ENCODE assay signal across 8 cellular contexts in genomic region chr4:113436360-113436759, GRCh38.
A peak's percentile ranks its signal among the peaks of the same experiment; 100 is the strongest.
DNase-seq lines count a peak whose midpoint lies in the region; ATAC-seq and TF ChIP-seq lines count a peak whose summit lies in the region.

No MANE protein-coding gene starts in this region.

- H3K9ac ChIP-seq in mammary epithelial cell (ENCODE audit: insufficient read depth, low read length): no peak overlapping the region

- 0% methylated on average over 3 of the region's 3 CpGs for WGBS in mammary epithelial cell (ENCODE audit: low coverage, missing lambda C conversion rate)
- WGBS in mesodermal cell (ENCODE audit: insufficient coverage in 2 of 2), 2 experiments: 50 to 73% methylated on average over 2 to 3 of the region's 3 CpGs

- no peak for TF ChIP-seq CTCF in NB4 (IDR thresholded peaks at IDR 0.05; ENCODE audit: low read depth, low read length)
- TF ChIP-seq CTCF in mammary epithelial cell (conservative IDR thresholded peaks at IDR 0.05 in 1 of 2, IDR thresholded peaks at IDR 0.05 in 1 of 2; ENCODE audit: extremely low read depth in 1 of 2, insufficient read depth in 1 of 2, low read depth in 1 of 2, low read length in 2 of 2): no peak

- BruUV-seq in mammary epithelial cell (replicated peaks; lab: Mats Ljungman, UMichigan): no TSS peak

- intact Hi-C loops in mammary epithelial cell (cut with micrococcal nuclease): loop anchor here (2.0 kb wide), 1 partner anchor 32 kb away; no protein-coding TSS in a partner anchor
- intact Hi-C loops in activated T-helper 1 cell treated with anti-CD3 and anti-CD28 coated beads, Interleukin-12 subunit alpha, Interleukin-12 subunit beta, Interleukin-2, Interleukin-4 antibody, amounts not matched to agents 30 ng/mL and 10 ng/mL and 1 ng/mL, durations not matched to agents 14 hours and 24 hours and 36 hours (cut with micrococcal nuclease): no loop called here

- H3K36me3 ChIP-seq in ACC112 (ENCODE audit: insufficient read depth, low read length) (peaks cover 15% of the 10 kb centered on the region), mammary epithelial cell (ENCODE audit: insufficient read depth, low read length) (no peaks in the 10 kb centered on the region), mesodermal cell (ENCODE audit: control insufficient read depth, insufficient read depth, low read length) (no peaks in the 10 kb centered on the region)

- peak overlapping the region; percentile 45 for H3K4me3 ChIP-seq in ACC112 (ENCODE audit: low read depth, low read length)
- no peak overlapping the region for H3K4me3 ChIP-seq in NB4 (ENCODE audit: low read depth, low read length)
- no peak overlapping the region for H3K4me3 ChIP-seq in mammary epithelial cell (replicated peaks in 1 of 3; ENCODE audit: insufficient read depth in 1 of 3, low read depth in 2 of 3, low read length in 3 of 3)
- no peak overlapping the region for H3K4me3 ChIP-seq in mesodermal cell (ENCODE audit: extremely low read depth, insufficient read depth, low read length, poor library complexity, severe bottlenecking)

- H2AFZ ChIP-seq in ACC112 (ENCODE audit: low read length, unreplicated experiment): no peak overlapping the region
- H2AFZ ChIP-seq in mammary epithelial cell (ENCODE audit: low read depth, low read length): peak overlapping the region; percentile 29

- peaks cover 50% of the 10 kb centered on the region for H3K4me1 ChIP-seq in ACC112 (ENCODE audit: control insufficient read depth, insufficient read depth, low read length, unreplicated experiment)
- H3K4me1 ChIP-seq in mammary epithelial cell (ENCODE audit: insufficient read depth, low read length): peaks cover 25% of the 10 kb centered on the region
- H3K4me1 ChIP-seq in mesodermal cell (ENCODE audit: control insufficient read depth, insufficient read depth, low read length, poor library complexity, severe bottlenecking): peaks cover 9% of the 10 kb centered on the region

- ATAC-seq in GM21786 (IDR thresholded peaks at IDR 0.05; ENCODE audit: unreplicated experiment): no peak

- in situ Hi-C loops in mammary epithelial cell (cut with MboI; ENCODE audit: low sequenced_read_pairs in 2 of 2): no loop called here

- no peak overlapping the region for H3K4me3 Mint-ChIP-seq in activated T-helper 1 cell treated with anti-CD3 and anti-CD28 coated beads, Interleukin-12 subunit alpha, Interleukin-12 subunit beta, Interleukin-2, Interleukin-4 antibody, amounts not matched to agents 30 ng/mL and 10 ng/mL and 1 ng/mL, durations not matched to agents 14 hours and 24 hours and 36 hours

- H3K27me3 ChIP-seq in ACC112 (ENCODE audit: insufficient read depth, low read length) (no peaks in the 10 kb centered on the region), mammary epithelial cell (ENCODE audit: insufficient read depth, low read length) (no peaks in the 10 kb centered on the region)

- H3K4me2 ChIP-seq in mammary epithelial cell (ENCODE audit: insufficient read depth, low read depth, low read length): peak overlapping the region; percentile 53

- dilution Hi-C loops in mammary epithelial cell (cut with HindIII; ENCODE audit: low sequenced_read_pairs): no loop called here

- peaks cover 5% of the 10 kb centered on the region for H3K79me2 ChIP-seq in ACC112 (ENCODE audit: control insufficient read depth, insufficient read depth, low read length, unreplicated experiment)
- H3K79me2 ChIP-seq in mammary epithelial cell (ENCODE audit: insufficient read depth, low read length): no peaks in the 10 kb centered on the region

- CTCF ChIA-PET in mammary epithelial cell (lab: Charles Lee; ENCODE audit: low non-redundant PET): no interaction called here

- H3K27ac Mint-ChIP-seq in activated T-helper 1 cell treated with anti-CD3 and anti-CD28 coated beads, Interleukin-12 subunit alpha, Interleukin-12 subunit beta, Interleukin-2, Interleukin-4 antibody, amounts not matched to agents 30 ng/mL and 10 ng/mL and 1 ng/mL, durations not matched to agents 14 hours and 24 hours and 36 hours: no peak overlapping the region

- H4K20me1 ChIP-seq in mammary epithelial cell (ENCODE audit: insufficient read depth, low read length): no peaks in the 10 kb centered on the region

- no peak for TF ChIP-seq POLR2A in NB4 (IDR thresholded peaks at IDR 0.05; ENCODE audit: extremely low read depth, insufficient read length)

- peaks cover 6% of the 10 kb centered on the region for H3K27me3 Mint-ChIP-seq in activated T-helper 1 cell treated with anti-CD3 and anti-CD28 coated beads, Interleukin-12 subunit alpha, Interleukin-12 subunit beta, Interleukin-2, Interleukin-4 antibody, amounts not matched to agents 30 ng/mL and 10 ng/mL and 1 ng/mL, durations not matched to agents 14 hours and 24 hours and 36 hours (ENCODE audit: insufficient read depth)

- H3K9me3 Mint-ChIP-seq in activated T-helper 1 cell treated with anti-CD3 and anti-CD28 coated beads, Interleukin-12 subunit alpha, Interleukin-12 subunit beta, Interleukin-2, Interleukin-4 antibody, amounts not matched to agents 30 ng/mL and 10 ng/mL and 1 ng/mL, durations not matched to agents 14 hours and 24 hours and 36 hours: peaks cover 19% of the 10 kb centered on the region

- peaks cover 15% of the 10 kb centered on the region for H3K4me1 Mint-ChIP-seq in activated T-helper 1 cell treated with anti-CD3 and anti-CD28 coated beads, Interleukin-12 subunit alpha, Interleukin-12 subunit beta, Interleukin-2, Interleukin-4 antibody, amounts not matched to agents 30 ng/mL and 10 ng/mL and 1 ng/mL, durations not matched to agents 14 hours and 24 hours and 36 hours (ENCODE audit: low read depth)

- no peaks in the 10 kb centered on the region for H3K9me3 ChIP-seq in mammary epithelial cell (replicated peaks; ENCODE audit: insufficient read depth, low read length)
- H3K9me3 ChIP-seq in mesodermal cell (ENCODE audit: control insufficient read depth, low read length): no peaks in the 10 kb centered on the region

- H3K27ac ChIP-seq in ACC112 (ENCODE audit: low read depth, low read length) (peak overlapping the region; percentile 95), mammary epithelial cell (ENCODE audit: insufficient read depth, low read depth, low read length) (peak overlapping the region; percentile 69), mesodermal cell (ENCODE audit: low read depth, low read length, severe bottlenecking) (peak overlapping the region; percentile 74)

- peaks cover 1% of the 10 kb centered on the region for H3K36me3 Mint-ChIP-seq in activated T-helper 1 cell treated with anti-CD3 and anti-CD28 coated beads, Interleukin-12 subunit alpha, Interleukin-12 subunit beta, Interleukin-2, Interleukin-4 antibody, amounts not matched to agents 30 ng/mL and 10 ng/mL and 1 ng/mL, durations not matched to agents 14 hours and 24 hours and 36 hours (ENCODE audit: low read depth)

- DNase-seq in NB4 (ENCODE audit: low read depth) (peak; percentile 45), mammary epithelial cell (peak; percentile 48), NCI-H2029 treated with DMSO at 0.1 percent for 48 hours (lab: John Stamatoyannopoulos, UW) (no peak), NCI-H1105 treated with DMSO at 0.1 percent for 48 hours (lab: John Stamatoyannopoulos, UW) (no peak)
- DNase-seq in activated T-helper 1 cell treated with anti-CD3 and anti-CD28 coated beads, Interleukin-12 subunit alpha, Interleukin-12 subunit beta, Interleukin-2, Interleukin-4 antibody, amounts not matched to agents 30 ng/mL and 10 ng/mL and 1 ng/mL, durations not matched to agents 14 hours and 24 hours and 36 hours (ENCODE audit: low spot score): no peak

Comparison
In these comparisons a context has a peak if more than half of its experiments do, and no peak if none do; other contexts are left out.
1. DNase-seq: peak in NB4 (single experiment) and mammary epithelial cell (single experiment); none in NCI-H2029 treated with DMSO at 0.1 percent for 48 hours (single experiment), activated T-helper 1 cell treated with anti-CD3 and anti-CD28 coated beads, Interleukin-12 subunit alpha, Interleukin-12 subunit beta, Interleukin-2, Interleukin-4 antibody, amounts not matched to agents 30 ng/mL and 10 ng/mL and 1 ng/mL, durations not matched to agents 14 hours and 24 hours and 36 hours (single experiment) and NCI-H1105 treated with DMSO at 0.1 percent for 48 hours (single experiment).
2. Peak in every context shown above with its lines, with median percentiles within 50 percentile points of each other: H3K27ac ChIP-seq.